In the genomic region with DNA sequence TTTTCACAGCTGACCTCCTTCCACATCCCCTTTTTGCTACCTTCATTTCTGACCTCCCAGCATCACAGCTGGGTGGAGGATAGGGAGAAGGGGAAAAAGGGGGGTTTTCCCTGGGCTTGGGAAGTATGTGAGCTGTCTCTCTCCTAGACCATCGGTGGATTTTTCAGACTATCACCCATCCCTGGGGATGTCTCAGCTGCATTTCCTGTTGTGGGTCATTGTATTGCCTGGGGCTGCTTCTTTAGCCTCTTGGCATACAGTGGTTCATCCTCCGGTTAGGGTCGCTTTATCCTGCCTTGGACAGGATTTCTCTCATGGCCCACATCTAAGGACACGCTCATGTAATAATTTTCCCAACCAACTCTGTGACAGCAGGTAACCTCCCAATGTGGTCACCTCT, we compare ENCODE assay signal across 17 cellular contexts.
"Had no signal": no experiment of that assay in that cellular context is flagged by ENCODE, and none has a peak within 500 bp of the region (broad histone marks: within the 10 kb centered on the region; RNA-seq: fewer than 3 reads in every experiment).

No MANE protein-coding gene starts in this region.

- H3K9me3 ChIP-seq: mucosa of descending colon, ovary, thyroid gland had no signal

- H3K4me3 ChIP-seq: dorsolateral prefrontal cortex, gastroesophageal sphincter, hepatocyte, mucosa of descending colon, ovary, suprapubic skin, thyroid gland had no signal

- H3K27me3 ChIP-seq: dorsolateral prefrontal cortex, gastroesophageal sphincter, hepatocyte, ovary, suprapubic skin, thyroid gland had no signal

- H3K4me1 ChIP-seq: gastroesophageal sphincter, suprapubic skin, thyroid gland had no signal

- H3K36me3 ChIP-seq: gastroesophageal sphincter, ovary, suprapubic skin, thyroid gland had no signal

- H3K4me2 ChIP-seq: hepatocyte had no signal

- H3K27ac ChIP-seq: dorsolateral prefrontal cortex, gastroesophageal sphincter, hepatocyte, ovary, suprapubic skin, thyroid gland had no signal

- DNase-seq: cortex of kidney; dorsolateral prefrontal cortex; effector CD8-positive, alpha-beta T cell; mammary epithelial cell; mucosa of descending colon; naive thymus-derived CD8-positive, alpha-beta T cell; nucleus accumbens; ovary; right cardiac atrium; small intestine; stimulated activated CD4-positive, alpha-beta T cell treated with anti-CD3 and anti-CD28 coated beads, Interleukin-4, amount 100 ng/mL, for 1 hour; stimulated activated CD8-positive, alpha-beta memory T cell treated with anti-CD3 and anti-CD28 coated beads, Interleukin-4, amount 100 ng/mL, for 48 hours; stimulated activated naive CD8-positive, alpha-beta T cell treated with anti-CD3 and anti-CD28 coated beads, Interleukin-15, Interleukin-2, amounts not matched to agents 100 U/mL and 50 U/mL, for 24 hours; thyroid gland had no signal
